21 cellular contexts compared by ENCODE assay signal in the genomic region with DNA sequence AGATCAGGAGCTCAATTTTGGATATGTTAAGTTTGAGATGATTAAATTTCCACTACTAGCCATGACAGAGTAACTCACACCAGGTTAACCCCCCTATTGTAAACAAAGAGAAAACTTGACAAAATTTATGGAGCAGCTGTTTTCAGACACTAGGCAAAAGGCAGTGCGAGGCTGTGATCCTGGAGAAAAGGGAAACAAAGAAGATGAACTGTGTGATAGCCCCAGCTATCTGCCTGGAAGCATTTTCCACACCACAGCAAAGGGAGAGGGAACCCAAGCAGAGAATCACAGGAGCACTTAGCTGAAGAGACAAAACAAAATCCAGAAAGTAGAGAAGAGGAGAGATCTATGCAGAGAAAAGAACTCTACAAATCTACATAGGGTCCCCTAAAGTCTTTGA.
"Had no signal": no experiment of that assay in that cellular context is flagged by ENCODE, and none has a peak within 500 bp of the region (broad histone marks: within the 10 kb centered on the region; RNA-seq: fewer than 3 reads in every experiment).

No MANE protein-coding gene starts in this region.

- ATAC-seq: HepG2, Right ventricle myocardium inferior had no signal

- H3K4me2 ChIP-seq: KMS-11, PC-9 had no signal

- H3K27me3 ChIP-seq: Peyer's patch, SJCRH30 had no signal

- H3K4me1 ChIP-seq: Peyer's patch, SJCRH30 had no signal

- H3K9ac ChIP-seq: KMS-11 had no signal

- H3K4me3 ChIP-seq: PC-9, Peyer's patch, SJCRH30 had no signal

- H2AFZ ChIP-seq: PC-9 had no signal

- DNase-seq: IMR-90, Kasumi-1, MM.1S, NCI-H1092 treated with DMSO at 0.1 percent for 48 hours, NCI-H1436 treated with DMSO at 0.1 percent for 48 hours, NCI-H1694, NCI-H187 treated with DMSO at 0.1 percent for 48 hours, NCI-H2081, NCI-H2107, NCI-H2227 treated with DMSO at 0.1 percent for 48 hours, NCI-H524, NCI-H526 treated with DMSO at 0.1 percent for 48 hours, NCI-H748 treated with DMSO at 0.1 percent for 48 hours, PC-9, Peyer's patch, SHP77 treated with DMSO at 0.1 percent for 48 hours, SJCRH30, SW 1271 had no signal

- H3K36me3 ChIP-seq: SJCRH30 had no signal

- H3K27ac ChIP-seq: KMS-11, PC-9, Peyer's patch, SJCRH30 had no signal

- H3K9me3 ChIP-seq: Peyer's patch, SJCRH30 had no signal

- FAIRE-seq: HepG2 had no signal
